Comparison of ENCODE assay signal across 18 cellular contexts in genomic region chr22:30320021-30320556, GRCh38. TPM values are rescaled to one million over a fixed set of nuclear protein-coding genes. Genes with fewer than 3 reads are reported as not detected.
DNase-seq lines count a peak whose midpoint lies in the region; ATAC-seq and TF ChIP-seq lines count a peak whose summit lies in the region.
"Had no signal": no experiment of that assay in that cellular context is flagged by ENCODE, and none has a peak within 500 bp of the region (broad histone marks: within the 10 kb centered on the region; RNA-seq: fewer than 3 reads in every experiment).

No MANE protein-coding gene starts in this region.

- ATAC-seq in CD8-positive, alpha-beta T cell: no peak
- peak in 2 of 4 donors; percentile 1 to 5 for ATAC-seq in right lobe of liver
- no peak for ATAC-seq in WTC11
- ATAC-seq: A549 had no signal

- no peak overlapping the region for H3K4me3 Mint-ChIP-seq in activated T-cell treated with anti-CD3 and anti-CD28 coated beads, Interleukin-2, amount 50 U/mL, for 24 hours
- H3K4me3 Mint-ChIP-seq in CD8-positive, alpha-beta T cell: peak overlapping the region; percentile 58
- H3K4me3 Mint-ChIP-seq in osteocyte (ENCODE audit: unreplicated experiment): no peak overlapping the region
- no peak overlapping the region for H3K4me3 Mint-ChIP-seq in WTC11

- no peak for DNase-seq in activated T-cell treated with anti-CD3 and anti-CD28 coated beads, Interleukin-2, amount 50 U/mL, for 24 hours
- DNase-seq in activated T-cell treated with anti-CD3 and anti-CD28 coated beads for 4 hours (no peak), right lobe of liver (peak in 2 of 3 donors; percentile 65 to 71), osteocyte (ENCODE audit: extremely low spot score, unreplicated experiment) (no peak), WTC11 (ENCODE audit: low spot score) (no peak)
- no peak for DNase-seq in CD8-positive, alpha-beta T cell
- DNase-seq: activated CD4-positive, alpha-beta T cell treated with anti-CD3 and anti-CD28 coated beads, Interleukin-2, amount 50 U/mL, for 48 hours; activated T-cell treated with anti-CD3 and anti-CD28 coated beads, Interleukin-2, amount 50 U/mL, for 48 hours; adrenal gland; caudate nucleus; GM23248; MM.1S; NCI-H1436 treated with DMSO at 0.1 percent for 48 hours; NCI-H748 treated with DMSO at 0.1 percent for 48 hours; OCI-M1; SHP77 treated with DMSO at 0.1 percent for 48 hours had no signal

- H3K9me3 ChIP-seq in CD8-positive, alpha-beta T cell (ENCODE audit: low read length): no peaks in the 10 kb centered on the region
- H3K9me3 ChIP-seq in right lobe of liver: no peaks in the 10 kb centered on the region
- H3K9me3 ChIP-seq: A549, adrenal gland had no signal

- no peak overlapping the region for H3K4me3 ChIP-seq in CD8-positive, alpha-beta T cell (ENCODE audit: low read depth, low read length)
- H3K4me3 ChIP-seq in right lobe of liver: no peak overlapping the region
- H3K4me3 ChIP-seq: A549, adrenal gland, GM23248 had no signal

- peaks cover 42% of the 10 kb centered on the region for H3K36me3 Mint-ChIP-seq in activated T-cell treated with anti-CD3 and anti-CD28 coated beads, Interleukin-2, amount 50 U/mL, for 24 hours (ENCODE audit: low read depth)
- peaks cover 77% of the 10 kb centered on the region for H3K36me3 Mint-ChIP-seq in CD8-positive, alpha-beta T cell
- H3K36me3 Mint-ChIP-seq in osteocyte (ENCODE audit: unreplicated experiment) (peaks cover 2% of the 10 kb centered on the region), WTC11 (no peaks in the 10 kb centered on the region)

- no peaks in the 10 kb centered on the region for H3K27me3 Mint-ChIP-seq in activated T-cell treated with anti-CD3 and anti-CD28 coated beads, Interleukin-2, amount 50 U/mL, for 24 hours
- H3K27me3 Mint-ChIP-seq in CD8-positive, alpha-beta T cell (ENCODE audit: low read depth): no peaks in the 10 kb centered on the region
- H3K27me3 Mint-ChIP-seq in osteocyte (ENCODE audit: unreplicated experiment) (no peaks in the 10 kb centered on the region), WTC11 (ENCODE audit: low read depth) (no peaks in the 10 kb centered on the region)

- CTCF ChIA-PET in CD8-positive, alpha-beta T cell (lab: Charles Lee): interaction anchor here (0.6 to 16.3 kb wide), 3 partner anchors 29 to 179 kb away, joined by 4 to 185 read pairs (median 10); partner anchors contain the start of gene CASTOR1
- CTCF ChIA-PET in WTC11 (lab: Charles Lee): interaction anchor here (1.8 kb wide), 1 partner anchor 32 kb away, joined by 7 read pairs; no protein-coding TSS in a partner anchor

- intact Hi-C loops in CD8-positive, alpha-beta T cell (cut with DNase I, micrococcal nuclease): no loop called here
- intact Hi-C loops in right lobe of liver (cut with DNase I): no loop called here

- H3K36me3 ChIP-seq in CD8-positive, alpha-beta T cell (ENCODE audit: insufficient read depth, low read length): peaks cover 16% of the 10 kb centered on the region
- H3K36me3 ChIP-seq in right lobe of liver: no peaks in the 10 kb centered on the region
- H3K36me3 ChIP-seq: adrenal gland had no signal

- POLR2A ChIA-PET in CD8-positive, alpha-beta T cell (lab: Charles Lee): interaction anchor here (10.4 to 11.4 kb wide), 2 partner anchors 11 to 28 kb away, joined by 143 to 184 read pairs; partner anchors contain the start of gene CASTOR1
- POLR2A ChIA-PET in WTC11 (lab: Charles Lee): no interaction called here

- peak overlapping the region; percentile 83 for H3K27ac Mint-ChIP-seq in activated T-cell treated with anti-CD3 and anti-CD28 coated beads, Interleukin-2, amount 50 U/mL, for 24 hours
- peak overlapping the region; percentile 79 for H3K27ac Mint-ChIP-seq in CD8-positive, alpha-beta T cell
- H3K27ac Mint-ChIP-seq in osteocyte (ENCODE audit: unreplicated experiment): no peak overlapping the region
- no peak overlapping the region for H3K27ac Mint-ChIP-seq in WTC11

- no peak for TF ChIP-seq POLR2A in right lobe of liver (IDR thresholded peaks at IDR 0.05)

- WGBS in right lobe of liver (ENCODE audit: insufficient coverage, low coverage, low lambda C conversion rate, missing lambda C conversion rate): 55% methylated on average over 3 of the region's 3 CpGs

- H3K4me1 ChIP-seq in CD8-positive, alpha-beta T cell (ENCODE audit: insufficient read depth, low read length): peaks cover 100% of the 10 kb centered on the region
- peaks cover 0 to 90% (median 25%) of the 10 kb centered on the region in 4 donors for H3K4me1 ChIP-seq in right lobe of liver

- no peak overlapping the region for H3K27ac ChIP-seq in CD8-positive, alpha-beta T cell (ENCODE audit: low read depth, low read length)
- H3K27ac ChIP-seq in right lobe of liver: peak overlapping the region in 1 of 3 donors; percentile 94
- H3K27ac ChIP-seq: A549, GM23248, VCaP had no signal

- no peak for TF ChIP-seq CTCF in CD8-positive, alpha-beta T cell (IDR thresholded peaks at IDR 0.05)
- no peak for TF ChIP-seq CTCF in right lobe of liver (IDR thresholded peaks at IDR 0.05)
- TF ChIP-seq CTCF in osteocyte (IDR thresholded peaks at IDR 0.05): no peak
- no peak for TF ChIP-seq CTCF in WTC11 (IDR thresholded peaks at IDR 0.05)

- H3K4me1 Mint-ChIP-seq in activated T-cell treated with anti-CD3 and anti-CD28 coated beads, Interleukin-2, amount 50 U/mL, for 24 hours (ENCODE audit: low read depth): peaks cover 92% of the 10 kb centered on the region
- peaks cover 94% of the 10 kb centered on the region for H3K4me1 Mint-ChIP-seq in CD8-positive, alpha-beta T cell (ENCODE audit: low read depth)
- H3K4me1 Mint-ChIP-seq in osteocyte (ENCODE audit: unreplicated experiment) (peaks cover 25% of the 10 kb centered on the region), WTC11 (peaks cover 4% of the 10 kb centered on the region)

- H3K27me3 ChIP-seq in CD8-positive, alpha-beta T cell (ENCODE audit: insufficient read depth, low read length): no peaks in the 10 kb centered on the region
- H3K27me3 ChIP-seq in right lobe of liver: no peaks in the 10 kb centered on the region
- H3K27me3 ChIP-seq: adrenal gland had no signal

- no peaks in the 10 kb centered on the region for H3K9me3 Mint-ChIP-seq in activated T-cell treated with anti-CD3 and anti-CD28 coated beads, Interleukin-2, amount 50 U/mL, for 24 hours
- no peaks in the 10 kb centered on the region for H3K9me3 Mint-ChIP-seq in CD8-positive, alpha-beta T cell
- H3K9me3 Mint-ChIP-seq in osteocyte (ENCODE audit: unreplicated experiment) (no peaks in the 10 kb centered on the region), WTC11 (no peaks in the 10 kb centered on the region)

TF ChIP-seq in WTC11, 78 proteins besides CTCF, POLR2A, EP300 and RAD21 (continues in another document):
- TF ChIP-seq ZNF396 (CRISPR knock-in tag; IDR thresholded peaks at IDR 0.05; ENCODE audit: borderline replicate concordance) (no peak), CREM (CRISPR knock-in tag; IDR thresholded peaks at IDR 0.05) (no peak), ZNF219 (CRISPR knock-in tag; IDR thresholded peaks at IDR 0.05; ENCODE audit: borderline replicate concordance) (no peak), ATF2 (CRISPR knock-in tag; IDR thresholded peaks at IDR 0.05; ENCODE audit: borderline replicate concordance, low read depth) (no peak)

RNA-seq across cellular contexts. Expression of gene TBC1D10A, which starts 6.7 kb away (rescaled TPM):
- 10 to 100 TPM; 77.5 to 87.3 TPM for total RNA-seq in CD8-positive, alpha-beta T cell
- total RNA-seq in right lobe of liver (10 to 100 TPM in 3 of 6 experiments, 1 to 10 TPM in 3; 6.6 to 12.6 (median 10.0) TPM), osteocyte (12.6 and 14.1 TPM in 2 replicates), WTC11 (2021) (7.5 to 11.1 TPM (median 9.6 TPM) in 3 replicates)

RNA-seq across cellular contexts. Expression of gene CASTOR1, which starts 30.8 kb away (rescaled TPM):
- 10 to 100 TPM; 17.2 to 21.9 TPM for total RNA-seq in CD8-positive, alpha-beta T cell
- total RNA-seq in right lobe of liver (1 to 10 TPM in 5 of 6 experiments, under 1 TPM in 1; 0.86 to 8.6 (median 4.0) TPM), osteocyte (11.8 and 12.2 TPM in 2 replicates), WTC11 (2021) (15.8 to 18.6 TPM (median 16.0 TPM) in 3 replicates)

RNA-seq across cellular contexts. Expression of gene SF3A1, which starts 36.6 kb away (rescaled TPM):
- total RNA-seq in CD8-positive, alpha-beta T cell: 100 to 1,000 TPM; 406 to 422 TPM
- total RNA-seq in right lobe of liver (10 to 100 TPM; 42.6 to 72.8 (median 66.5) TPM), osteocyte (170 and 187 TPM in 2 replicates), WTC11 (2021) (214 to 272 TPM (median 227 TPM) in 3 replicates)

RNA-seq across cellular contexts. Expression of gene CCDC157, which starts 36.7 kb away (rescaled TPM):
- total RNA-seq in CD8-positive, alpha-beta T cell: 10 to 100 TPM in 1 of 2 experiments, 1 to 10 TPM in 1; 8.7 to 11.7 TPM
- total RNA-seq in right lobe of liver: 1 to 10 TPM in 3 of 6 experiments, under 1 TPM in 3; 0.54 to 2.9 (median 0.86) TPM
- total RNA-seq in osteocyte: 2.9 and 3.7 TPM in 2 replicates
- total RNA-seq in WTC11 (2021): 3.8 to 6.5 TPM (median 4.2 TPM) in 3 replicates

RNA-seq across cellular contexts. Expression of gene OSM, which starts 53.4 kb away (rescaled TPM):
- total RNA-seq in CD8-positive, alpha-beta T cell: 10 to 100 TPM; 26.1 to 26.5 TPM
- total RNA-seq in right lobe of liver: under 1 TPM in 4 of 6 experiments, not detected in 2; 0.10 to 0.75 (median 0.19) TPM
- not detected in 2 replicates for total RNA-seq in osteocyte
- total RNA-seq in WTC11 (2021): not detected in 3 replicates
- total RNA-seq: GM23248 had no signal

Comparison
In these comparisons a context has a peak if more than half of its experiments do, and no peak if none do; other contexts are left out.
1. DNase-seq: peak in right lobe of liver (2 of 3); none in activated T-cell treated with anti-CD3 and anti-CD28 coated beads, Interleukin-2, amount 50 U/mL, for 24 hours (single experiment), activated T-cell treated with anti-CD3 and anti-CD28 coated beads for 4 hours (single experiment), CD8-positive, alpha-beta T cell (0 of 7), osteocyte (single experiment) and WTC11 (single experiment).
2. H3K27ac Mint-ChIP-seq: peak in activated T-cell treated with anti-CD3 and anti-CD28 coated beads, Interleukin-2, amount 50 U/mL, for 24 hours (single experiment) and CD8-positive, alpha-beta T cell (single experiment); none in osteocyte (single experiment) and WTC11 (single experiment).